Comparison of ENCODE assay signal across 8 cellular contexts in genomic region chr19:531753-532571, GRCh38. TPM values are rescaled to one million over a fixed set of nuclear protein-coding genes. Genes with fewer than 3 reads are reported as not detected.
DNase-seq lines count a peak whose midpoint lies in the region; ATAC-seq and TF ChIP-seq lines count a peak whose summit lies in the region.

Gene CDC34 (plus strand): TSS chr19:531760. CDS start chr19:531932, 172 bp downstream.

- H2AFZ ChIP-seq in PC-3 (ENCODE audit: low read length) = peak within 1 kb of the TSS; percentile 89

- no peaks in the 10 kb centered on the region for H3F3A ChIP-seq in PC-3 (ENCODE audit: low read length, unreplicated experiment)

- no peak for TF ChIP-seq CTCF in PC-3 (conservative IDR thresholded peaks at IDR 0.05; ENCODE audit: low read depth, low read length)

- peaks cover 42% of the 10 kb centered on the region for H3K79me2 ChIP-seq in PC-3 (ENCODE audit: low read length)

- 0% methylated on average over 45 to 84 of the region's 84 CpGs for WGBS in aorta, 2 donors

- peak; percentile 12 for ATAC-seq in PC-3
- ATAC-seq in effector memory CD8-positive, alpha-beta T cell (replicated peaks) = peak; percentile 30
- peak; percentile 1 for ATAC-seq in aorta (ENCODE audit: low FRiP score)

- TF ChIP-seq POLR2A in GM15510 (IDR thresholded peaks at IDR 0.05; ENCODE audit: borderline replicate concordance, extremely low read depth, insufficient read length) = peak; percentile 90

- H3K27ac ChIP-seq in PC-3 (ENCODE audit: low read length) (peak within 1 kb of the TSS; percentile 32), mucosa of rectum (ENCODE audit: low read depth in 2 of 2, low read length in 2 of 2) (peak within 1 kb of the TSS; percentile 92 to 94), aorta (ENCODE audit: low read depth in 1 of 2, low read length in 2 of 2) (peak within 1 kb of the TSS; percentile 24 to 53)

- CTCF ChIA-PET in PC-3 (lab: Charles Lee) = interaction anchor here (0.6 to 0.8 kb wide), 2 partner anchors 24 to 71 kb away, joined by 3 read pairs; no protein-coding TSS in a partner anchor

- H3K9me3 ChIP-seq in PC-3 (ENCODE audit: low read length) = no peaks in the 10 kb centered on the region
- no peaks in the 10 kb centered on the region for H3K9me3 ChIP-seq in mucosa of rectum (ENCODE audit: control insufficient read depth in 2 of 2, low read length in 2 of 2)
- H3K9me3 ChIP-seq in aorta (ENCODE audit: control insufficient read depth, low read length) = no peaks in the 10 kb centered on the region

- H3K9ac ChIP-seq in PC-3 (ENCODE audit: low read length) (peak within 1 kb of the TSS; percentile 81), mucosa of rectum (ENCODE audit: low read depth in 1 of 2, low read length in 2 of 2) (peak within 1 kb of the TSS; percentile 79 to 90)

- POLR2A ChIA-PET in PC-3 (lab: Charles Lee; ENCODE audit: unreplicated experiment) = no interaction called here

- H3K4me3 Mint-ChIP-seq in effector memory CD8-positive, alpha-beta T cell = peak within 1 kb of the TSS; percentile 83 to 84

- peaks cover 15 to 16% of the 10 kb centered on the region in 2 donors for H3K4me1 Mint-ChIP-seq in effector memory CD8-positive, alpha-beta T cell (ENCODE audit: low read depth in 2 of 2)

- H3K4me3 ChIP-seq in H7 (ENCODE audit: insufficient read depth, low read depth, low read length) (peak within 1 kb of the TSS; percentile 96), PC-3 (ENCODE audit: low read length) (peak within 1 kb of the TSS; percentile 89), mucosa of rectum (ENCODE audit: low read length in 2 of 2) (peak within 1 kb of the TSS; percentile 81 to 92), aorta (ENCODE audit: low read length in 2 of 2) (peak within 1 kb of the TSS; percentile 85 to 89)

- intact Hi-C loops in PC-3 (cut with micrococcal nuclease) (no loop called here), aorta (cut with DNase I) (no loop called here)

- H4K20me1 ChIP-seq in PC-3 (ENCODE audit: low read length) = peaks cover 20% of the 10 kb centered on the region

- H3K27me3 ChIP-seq in H7 (ENCODE audit: control insufficient read depth, insufficient read depth, low read length) (no peaks in the 10 kb centered on the region), PC-3 (ENCODE audit: low read length) (no peaks in the 10 kb centered on the region), mucosa of rectum (ENCODE audit: control insufficient read depth in 2 of 2, insufficient read depth in 2 of 2, low read length in 2 of 2) (no peaks in the 10 kb centered on the region), aorta (ENCODE audit: control insufficient read depth in 1 of 2, insufficient read depth in 2 of 2, low read length in 1 of 2) (no peaks in the 10 kb centered on the region)

- H3K36me3 ChIP-seq in H7 (replicated peaks; ENCODE audit: control insufficient read depth, insufficient read depth, low read length) (peaks cover 5% of the 10 kb centered on the region), PC-3 (ENCODE audit: low read depth, low read length) (0 out of 2 replicates have a peak, but pooled peaks cover 9% of the 10 kb centered on the region), mucosa of rectum (ENCODE audit: control insufficient read depth in 2 of 2, insufficient read depth in 2 of 2, low read length in 2 of 2) (peaks cover 10 to 15% of the 10 kb centered on the region in 2 donors), aorta (ENCODE audit: control insufficient read depth in 1 of 2, insufficient read depth in 2 of 2, low read length in 1 of 2) (peaks cover 0 to 8% of the 10 kb centered on the region in 2 donors)

- H3K4me1 ChIP-seq in PC-3 (ENCODE audit: insufficient read depth, low read length) (peaks cover 22% of the 10 kb centered on the region), mucosa of rectum (ENCODE audit: control insufficient read depth in 2 of 2, insufficient read depth in 2 of 2, low read length in 2 of 2) (peaks cover 19 to 23% of the 10 kb centered on the region in 2 donors), aorta (ENCODE audit: control insufficient read depth in 1 of 2, insufficient read depth in 2 of 2, low read length in 2 of 2) (peaks cover 0 to 6% of the 10 kb centered on the region in 2 donors)

- H3K9me2 ChIP-seq in PC-3 (replicated peaks; ENCODE audit: low read length) = no peaks in the 10 kb centered on the region

- H3K9me3 Mint-ChIP-seq in effector memory CD8-positive, alpha-beta T cell = no peaks in the 10 kb centered on the region

- DNase-seq in H7 (peak; percentile 87), PC-3 (no peak), aorta (peak in 1 of 2 donors; percentile 79), COLO829 (ENCODE audit: low spot score) (no peak), NCI-H774 (lab: John Stamatoyannopoulos, UW) (no peak)
- no peak for DNase-seq in effector memory CD8-positive, alpha-beta T cell

- no TSS peak for BruUV-seq in PC-3 (replicated peaks; lab: Mats Ljungman, UMichigan)

- peak within 1 kb of the TSS; percentile 59 to 69 for H3K27ac Mint-ChIP-seq in effector memory CD8-positive, alpha-beta T cell

- H3K27me3 Mint-ChIP-seq in effector memory CD8-positive, alpha-beta T cell = no peaks in the 10 kb centered on the region

- peaks cover 35% of the 10 kb centered on the region for H3K36me3 Mint-ChIP-seq in effector memory CD8-positive, alpha-beta T cell (ENCODE audit: insufficient read depth)

- H3K4me2 ChIP-seq in PC-3 (ENCODE audit: low read length) = peak within 1 kb of the TSS; percentile 93

RNA-seq across cellular contexts. Expression of gene CDC34, which starts in this region (rescaled TPM):
- total RNA-seq in H7 (2014; rRNA removed; shearing (Covaris generic)) = 180 and 192 TPM in 2 replicates
- total RNA-seq in PC-3 (2014; rRNA removed) (119 and 152 TPM in 2 replicates), aorta (10 to 100 TPM; 39.6 to 46.4 TPM)
- 10 to 100 TPM; 27.5 to 79.1 TPM for polyA plus RNA-seq in aorta

Comparison
In these comparisons a context has a peak if more than half of its experiments do, and no peak if none do; other contexts are left out.
1. H3K27ac ChIP-seq: peak in every context shown above with its lines; median percentile 93 in mucosa of rectum; 38 in aorta; 32 in PC-3.